ENCODE assay signal across 20 cellular contexts in genomic region chr19:16472992-16473391, GRCh38. TPM values are rescaled to one million over a fixed set of nuclear protein-coding genes. Genes with fewer than 3 reads are reported as not detected.
DNase-seq lines count a peak whose midpoint lies in the region; ATAC-seq and TF ChIP-seq lines count a peak whose summit lies in the region.
"Had no signal": no experiment of that assay in that cellular context is flagged by ENCODE, and none has a peak within 500 bp of the region (broad histone marks: within the 10 kb centered on the region; RNA-seq: fewer than 3 reads in every experiment).

No MANE protein-coding gene starts in this region.

- no peaks in the 10 kb centered on the region for H3K27me3 ChIP-seq in CD8-positive, alpha-beta memory T cell (ENCODE audit: insufficient read depth, low read length, poor library complexity, severe bottlenecking)
- no peaks in the 10 kb centered on the region for H3K27me3 ChIP-seq in prostate gland (replicated peaks; ENCODE audit: insufficient read depth)
- H3K27me3 ChIP-seq: tibial nerve had no signal

- no peak overlapping the region for H3K27ac Mint-ChIP-seq in activated CD4-positive, alpha-beta T cell treated with anti-CD3 and anti-CD28 coated beads, Interleukin-2, amount 10 ng/mL, durations not matched to agents 24 days and 14 days
- H3K27ac Mint-ChIP-seq in CD8-positive, alpha-beta memory T cell: peak overlapping the region in 4 of 8 donors; percentile 29 to 77 (median 70)
- no peak overlapping the region for H3K27ac Mint-ChIP-seq in activated T-helper 17 cell treated with anti-CD3 and anti-CD28 coated beads, Interleukin-2, amount 50 U/mL, for 72 hours
- H3K27ac Mint-ChIP-seq in natural killer cell treated with Interleukin-12 subunit alpha and Interleukin-12 subunit beta and Interleukin-15 and Interleukin-18, amount 100 ng/mL, for 72 hours: no peak overlapping the region

- peak overlapping the region; percentile 21 for H3K4me3 Mint-ChIP-seq in activated CD4-positive, alpha-beta T cell treated with anti-CD3 and anti-CD28 coated beads, Interleukin-2, amount 10 ng/mL, durations not matched to agents 24 days and 14 days
- H3K4me3 Mint-ChIP-seq in CD8-positive, alpha-beta memory T cell: peak overlapping the region; percentile 41 to 87 (median 74)
- H3K4me3 Mint-ChIP-seq in activated T-helper 17 cell treated with anti-CD3 and anti-CD28 coated beads, Interleukin-2, amount 50 U/mL, for 72 hours: peak overlapping the region; percentile 63
- peak overlapping the region; percentile 32 for H3K4me3 Mint-ChIP-seq in natural killer cell treated with Interleukin-12 subunit alpha and Interleukin-12 subunit beta and Interleukin-15 and Interleukin-18, amount 100 ng/mL, for 72 hours

- no peak for TF ChIP-seq CTCF in prostate gland (IDR thresholded peaks at IDR 0.05)

- peaks cover 16% of the 10 kb centered on the region for H3K4me1 ChIP-seq in CD8-positive, alpha-beta memory T cell (ENCODE audit: insufficient read depth, low read length)
- peaks cover 4% of the 10 kb centered on the region for H3K4me1 ChIP-seq in prostate gland (replicated peaks)

- no peak overlapping the region for H3K27ac ChIP-seq in CD8-positive, alpha-beta memory T cell (ENCODE audit: low read depth, low read length)
- no peak overlapping the region for H3K27ac ChIP-seq in prostate gland

- DNase-seq in activated CD4-positive, alpha-beta T cell treated with anti-CD3 and anti-CD28 coated beads, Interleukin-2, amount 10 ng/mL, durations not matched to agents 24 days and 14 days: no peak
- no peak for DNase-seq in activated CD4-positive, alpha-beta T cell treated with anti-CD3 and anti-CD28 coated beads, Interleukin-2, amount 50 U/mL, for 4 hours
- DNase-seq in CD8-positive, alpha-beta memory T cell: no peak
- DNase-seq in natural killer cell treated with Interleukin-12 subunit alpha and Interleukin-12 subunit beta and Interleukin-15 and Interleukin-18, amount 100 ng/mL, for 72 hours (ENCODE audit: low spot score): no peak
- no peak for DNase-seq in prostate gland (ENCODE audit: low spot score)
- DNase-seq in activated gamma-delta T cell treated with Interleukin-2 at 50 U/mL for 16 hours: no peak
- DNase-seq: hippocampal formation, KG1, kidney glomerular epithelial cell, midbrain, NCI-H1092, NCI-H748 treated with DMSO at 0.1 percent for 48 hours had no signal

- TF ChIP-seq POLR2A in prostate gland (IDR thresholded peaks at IDR 0.05): no peak

- intact Hi-C loops in activated CD4-positive, alpha-beta T cell treated with anti-CD3 and anti-CD28 coated beads, Interleukin-2, amount 10 ng/mL, durations not matched to agents 24 days and 14 days (cut with micrococcal nuclease): loop anchor here (1.0 kb wide), 1 partner anchor 23 kb away; the partner anchor contains the start of genes C19orf44 and CALR3
- intact Hi-C loops in prostate gland (cut with DNase I): no loop called here

- peaks cover 6% of the 10 kb centered on the region for H3K27me3 Mint-ChIP-seq in activated CD4-positive, alpha-beta T cell treated with anti-CD3 and anti-CD28 coated beads, Interleukin-2, amount 10 ng/mL, durations not matched to agents 24 days and 14 days
- H3K27me3 Mint-ChIP-seq in CD8-positive, alpha-beta memory T cell: no peaks in the 10 kb centered on the region
- no peaks in the 10 kb centered on the region for H3K27me3 Mint-ChIP-seq in activated T-helper 17 cell treated with anti-CD3 and anti-CD28 coated beads, Interleukin-2, amount 50 U/mL, for 72 hours
- no peaks in the 10 kb centered on the region for H3K27me3 Mint-ChIP-seq in natural killer cell treated with Interleukin-12 subunit alpha and Interleukin-12 subunit beta and Interleukin-15 and Interleukin-18, amount 100 ng/mL, for 72 hours

- ATAC-seq in activated T-helper 17 cell treated with anti-CD3 and anti-CD28 coated beads, Interleukin-2, amount 50 U/mL, for 72 hours (replicated peaks): no peak
- no peak for ATAC-seq in natural killer cell treated with Interleukin-12 subunit alpha and Interleukin-12 subunit beta and Interleukin-15 and Interleukin-18, amount 100 ng/mL, for 72 hours
- no peak for ATAC-seq in HG02870 (IDR thresholded peaks at IDR 0.05; ENCODE audit: unreplicated experiment)

- H3K4me3 ChIP-seq in CD8-positive, alpha-beta memory T cell (ENCODE audit: low read length): no peak overlapping the region
- no peak overlapping the region for H3K4me3 ChIP-seq in prostate gland

- H3K4me1 Mint-ChIP-seq in activated CD4-positive, alpha-beta T cell treated with anti-CD3 and anti-CD28 coated beads, Interleukin-2, amount 10 ng/mL, durations not matched to agents 24 days and 14 days: peaks cover 19% of the 10 kb centered on the region
- H3K4me1 Mint-ChIP-seq in CD8-positive, alpha-beta memory T cell: peaks cover 25 to 32% (median 30%) of the 10 kb centered on the region in 3 donors
- peaks cover 19% of the 10 kb centered on the region for H3K4me1 Mint-ChIP-seq in activated T-helper 17 cell treated with anti-CD3 and anti-CD28 coated beads, Interleukin-2, amount 50 U/mL, for 72 hours
- peaks cover 29 to 32% of the 10 kb centered on the region in 2 donors for H3K4me1 Mint-ChIP-seq in natural killer cell treated with Interleukin-12 subunit alpha and Interleukin-12 subunit beta and Interleukin-15 and Interleukin-18, amount 100 ng/mL, for 72 hours (ENCODE audit: low read depth in 2 of 2)

- POLR2A ChIA-PET in CD8-positive, alpha-beta memory T cell (lab: Charles Lee): no interaction called here

- WGBS in prostate gland: 96% methylated on average over 2 of the region's 2 CpGs

- no peaks in the 10 kb centered on the region for H3K9me3 Mint-ChIP-seq in activated CD4-positive, alpha-beta T cell treated with anti-CD3 and anti-CD28 coated beads, Interleukin-2, amount 10 ng/mL, durations not matched to agents 24 days and 14 days
- no peaks in the 10 kb centered on the region for H3K9me3 Mint-ChIP-seq in CD8-positive, alpha-beta memory T cell
- H3K9me3 Mint-ChIP-seq in activated T-helper 17 cell treated with anti-CD3 and anti-CD28 coated beads, Interleukin-2, amount 50 U/mL, for 72 hours: no peaks in the 10 kb centered on the region
- H3K9me3 Mint-ChIP-seq in natural killer cell treated with Interleukin-12 subunit alpha and Interleukin-12 subunit beta and Interleukin-15 and Interleukin-18, amount 100 ng/mL, for 72 hours: no peaks in the 10 kb centered on the region

- H3K36me3 Mint-ChIP-seq in activated CD4-positive, alpha-beta T cell treated with anti-CD3 and anti-CD28 coated beads, Interleukin-2, amount 10 ng/mL, durations not matched to agents 24 days and 14 days (ENCODE audit: low read depth): peaks cover 12% of the 10 kb centered on the region
- H3K36me3 Mint-ChIP-seq in CD8-positive, alpha-beta memory T cell: peaks cover 0 to 4% (median 1%) of the 10 kb centered on the region in 3 donors
- peaks cover 12% of the 10 kb centered on the region for H3K36me3 Mint-ChIP-seq in activated T-helper 17 cell treated with anti-CD3 and anti-CD28 coated beads, Interleukin-2, amount 50 U/mL, for 72 hours (ENCODE audit: low read depth)
- no peaks in the 10 kb centered on the region for H3K36me3 Mint-ChIP-seq in natural killer cell treated with Interleukin-12 subunit alpha and Interleukin-12 subunit beta and Interleukin-15 and Interleukin-18, amount 100 ng/mL, for 72 hours

- H3K9me3 ChIP-seq in CD8-positive, alpha-beta memory T cell (ENCODE audit: low read length): no peaks in the 10 kb centered on the region
- no peaks in the 10 kb centered on the region for H3K9me3 ChIP-seq in prostate gland

- no peaks in the 10 kb centered on the region for H3K36me3 ChIP-seq in CD8-positive, alpha-beta memory T cell (ENCODE audit: insufficient read depth, low read length)
- H3K36me3 ChIP-seq in prostate gland: no peaks in the 10 kb centered on the region
- H3K36me3 ChIP-seq: tibial nerve had no signal

- CTCF ChIA-PET in CD8-positive, alpha-beta memory T cell (lab: Charles Lee): no interaction called here

RNA-seq across cellular contexts. Expression of gene EPS15L1, which starts 1.2 kb away (rescaled TPM):
- total RNA-seq in activated CD4-positive, alpha-beta T cell treated with anti-CD3 and anti-CD28 coated beads, Interleukin-2, amount 10 ng/mL, durations not matched to agents 24 days and 14 days: 36.5 and 36.6 TPM in 2 replicates
- 10 to 100 TPM; 31.7 to 34.7 TPM for total RNA-seq in CD8-positive, alpha-beta memory T cell
- polyA plus RNA-seq in CD8-positive, alpha-beta memory T cell: 12.1 TPM
- 10 to 100 TPM; 35.6 to 45.0 TPM for total RNA-seq in activated T-helper 17 cell treated with anti-CD3 and anti-CD28 coated beads, Interleukin-2, amount 50 U/mL, for 72 hours
- total RNA-seq in natural killer cell treated with Interleukin-12 subunit alpha and Interleukin-12 subunit beta and Interleukin-15 and Interleukin-18, amount 100 ng/mL, for 72 hours: 10 to 100 TPM; 66.6 to 78.4 TPM
- total RNA-seq in prostate gland: 10 to 100 TPM; 18.4 to 30.4 TPM

RNA-seq across cellular contexts. Expression of gene CALR3, which starts 23.0 kb away (rescaled TPM):
- not detected in 2 replicates for total RNA-seq in activated CD4-positive, alpha-beta T cell treated with anti-CD3 and anti-CD28 coated beads, Interleukin-2, amount 10 ng/mL, durations not matched to agents 24 days and 14 days
- total RNA-seq in CD8-positive, alpha-beta memory T cell: not detected
- polyA plus RNA-seq in CD8-positive, alpha-beta memory T cell: not detected
- not detected for total RNA-seq in activated T-helper 17 cell treated with anti-CD3 and anti-CD28 coated beads, Interleukin-2, amount 50 U/mL, for 72 hours
- total RNA-seq in natural killer cell treated with Interleukin-12 subunit alpha and Interleukin-12 subunit beta and Interleukin-15 and Interleukin-18, amount 100 ng/mL, for 72 hours: not detected
- total RNA-seq in prostate gland: 10 to 100 TPM in 1 of 2 donors, under 1 TPM in 1; 0.91 to 10.1 TPM
- total RNA-seq: A172, cardiac septum, smooth muscle cell, tibial nerve had no signal
- polyA plus RNA-seq: adipose tissue, CD14-positive monocyte, smooth muscle cell had no signal

RNA-seq across cellular contexts. Expression of gene C19orf44, which starts 23.2 kb away (rescaled TPM):
- 4.9 and 5.4 TPM in 2 replicates for total RNA-seq in activated CD4-positive, alpha-beta T cell treated with anti-CD3 and anti-CD28 coated beads, Interleukin-2, amount 10 ng/mL, durations not matched to agents 24 days and 14 days
- 1 to 10 TPM; 5.1 to 5.4 TPM for total RNA-seq in CD8-positive, alpha-beta memory T cell
- polyA plus RNA-seq in CD8-positive, alpha-beta memory T cell: 1.3 TPM
- 1 to 10 TPM; 4.0 to 4.2 TPM for total RNA-seq in activated T-helper 17 cell treated with anti-CD3 and anti-CD28 coated beads, Interleukin-2, amount 50 U/mL, for 72 hours
- 1 to 10 TPM; 3.3 to 7.5 TPM for total RNA-seq in natural killer cell treated with Interleukin-12 subunit alpha and Interleukin-12 subunit beta and Interleukin-15 and Interleukin-18, amount 100 ng/mL, for 72 hours
- 10 to 100 TPM in 1 of 2 donors, 1 to 10 TPM in 1; 8.0 to 13.7 TPM for total RNA-seq in prostate gland

Comparison
In these comparisons a context has a peak if more than half of its experiments do, and no peak if none do; other contexts are left out.
1. H3K4me3 Mint-ChIP-seq: peak in every context shown above with its lines; median percentile 74 in CD8-positive, alpha-beta memory T cell; 63 in activated T-helper 17 cell treated with anti-CD3 and anti-CD28 coated beads, Interleukin-2, amount 50 U/mL, for 72 hours; 32 in natural killer cell treated with Interleukin-12 subunit alpha and Interleukin-12 subunit beta and Interleukin-15 and Interleukin-18, amount 100 ng/mL, for 72 hours; 21 in activated CD4-positive, alpha-beta T cell treated with anti-CD3 and anti-CD28 coated beads, Interleukin-2, amount 10 ng/mL, durations not matched to agents 24 days and 14 days.